Comparison of ENCODE assay signal across 1 cellular context in genomic region chr20:8542115-8542486, GRCh38.
TF ChIP-seq lines count a peak whose summit lies in the region.

No MANE protein-coding gene starts in this region.

TF ChIP-seq in HepG2, 621 proteins besides CTCF, POLR2A, EP300 and RAD21 (continued from another document):
- no peak for TF ChIP-seq UBTF (CRISPR knock-in tag; IDR thresholded peaks at IDR 0.05)
- TF ChIP-seq ZNF34 (CRISPR knock-in tag; IDR thresholded peaks at IDR 0.05; ENCODE audit: borderline replicate concordance) = no peak
- TF ChIP-seq NFE2L1 (CRISPR knock-in tag; IDR thresholded peaks at IDR 0.05; ENCODE audit: borderline replicate concordance) = no peak
- no peak for TF ChIP-seq SRY (CRISPR knock-in tag; IDR thresholded peaks at IDR 0.05)
- TF ChIP-seq DDIT3 (CRISPR knock-in tag; IDR thresholded peaks at IDR 0.05) = no peak
- no peak for TF ChIP-seq MNT (IDR thresholded peaks at IDR 0.05)
